In the genomic region with DNA sequence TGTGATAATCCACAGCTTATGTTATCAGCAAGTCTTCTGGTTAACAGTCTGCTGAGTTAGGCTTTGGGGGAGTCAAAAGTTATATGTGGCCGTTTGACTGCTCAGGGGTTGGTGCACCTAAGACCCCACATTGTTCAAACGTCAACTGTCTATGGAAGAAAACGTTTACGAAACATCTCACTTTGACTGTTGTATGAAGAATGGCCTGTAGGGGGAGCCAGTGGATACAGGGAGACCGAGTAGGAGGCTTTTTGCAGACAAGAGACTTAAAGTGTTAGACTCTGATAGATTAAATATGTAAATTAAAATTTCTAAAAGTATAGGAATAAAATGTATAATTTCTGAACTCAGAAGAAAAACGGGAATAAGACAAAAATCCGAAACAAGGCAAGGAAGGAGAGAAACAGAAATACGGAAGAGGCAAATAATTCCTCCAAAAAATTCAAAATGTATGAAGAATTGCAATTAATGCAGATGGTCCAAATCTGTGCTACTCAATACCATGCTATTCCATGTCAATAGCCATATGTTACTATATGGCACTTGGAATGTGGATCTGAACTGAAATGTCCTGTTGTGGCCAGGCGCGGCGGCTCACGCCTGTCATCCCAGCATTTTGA, we compare ENCODE assay signal across 10 cellular contexts. TPM values are rescaled to one million over a fixed set of nuclear protein-coding genes. Genes with fewer than 3 reads are reported as not detected.
DNase-seq lines count a peak whose midpoint lies in the region; ATAC-seq, FAIRE-seq and TF ChIP-seq lines count a peak whose summit lies in the region.
"Had no signal": no experiment of that assay in that cellular context is flagged by ENCODE, and none has a peak within 500 bp of the region (broad histone marks: within the 10 kb centered on the region; RNA-seq: fewer than 3 reads in every experiment).

No MANE protein-coding gene starts in this region.

- H3K9me3 Mint-ChIP-seq in immature natural killer cell: no peaks in the 10 kb centered on the region

- CTCF ChIA-PET in K562 (lab: Yijun Ruan, JAX; ENCODE audit: low intra/inter-chr PET ratio): interaction anchor here (1.0 to 3.5 kb wide), 5 partner anchors 80 to 231 kb away, joined by 3 to 23 read pairs (median 6); a partner anchor contains a TSS

- peak; percentile 88 for FAIRE-seq in TTC549 (lab: Jason Lieb, UNC)
- FAIRE-seq in K562 (lab: Jason Lieb, UNC): peak; percentile 95

- peaks cover 2% of the 10 kb centered on the region; the same call in 1 of the 2 replicates for H3K9me3 ChIP-seq in K562 (replicated peaks; ENCODE audit: control insufficient read depth, insufficient read depth, low read depth, low read length)

- peaks cover 0 to 3% (median 0%) of the 10 kb centered on the region in 3 donors for H3K36me3 Mint-ChIP-seq in immature natural killer cell

- TF ChIP-seq EP300 in K562 (IDR thresholded peaks at IDR 0.05; ENCODE audit: low read length): no peak

- no peaks in the 10 kb centered on the region for H3K27me3 ChIP-seq in K562 (ENCODE audit: control insufficient read depth in 2 of 2, insufficient read depth in 2 of 2, low read length in 2 of 2)
- H3K27me3 ChIP-seq: BLaER1 treated with 17β-estradiol and CSF1 and Interleukin-3, amounts not matched to agents 10 nM and 100 nM had no signal

- no peaks in the 10 kb centered on the region for H3K36me3 ChIP-seq in K562 (ENCODE audit: control insufficient read depth, insufficient read depth, low read length)
- H3K36me3 ChIP-seq: BLaER1 treated with 17β-estradiol and CSF1 and Interleukin-3, amounts not matched to agents 10 nM and 100 nM had no signal

- WGBS in K562 (ENCODE audit: insufficient coverage, low coverage, missing lambda C conversion rate): 38% methylated on average over 12 of the region's 12 CpGs

- no peak overlapping the region for H3K9ac ChIP-seq in K562 (ENCODE audit: insufficient read depth in 1 of 2, low read depth in 2 of 2, low read length in 2 of 2)
- H3K9ac ChIP-seq: BLaER1 treated with 17β-estradiol and CSF1 and Interleukin-3, amounts not matched to agents 10 nM and 100 nM had no signal

- intact Hi-C loops in K562 (cut with micrococcal nuclease): loop anchor here (5.0 kb wide), 1 partner anchor 105 kb away; a partner anchor contains a TSS

- H2AFZ ChIP-seq in K562 (ENCODE audit: low read depth, low read length): peak overlapping the region; percentile 46; the same call in 1 of the 2 replicates

- no peak overlapping the region for H3K4me3 Mint-ChIP-seq in immature natural killer cell

- BruUV-seq in K562 (replicated peaks; lab: Mats Ljungman, UMichigan): no TSS peak

- in situ Hi-C loops in K562 (cut with MboI): no loop called here

- POLR2A ChIA-PET in K562 (lab: Yijun Ruan, JAX): interaction anchor here (0.6 to 1.1 kb wide), 2 partner anchors 45 to 124 kb away, joined by 3 to 5 read pairs; no protein-coding TSS in a partner anchor

- H3K27me3 Mint-ChIP-seq in immature natural killer cell (ENCODE audit: low read depth in 3 of 3): peaks cover 2 to 12% (median 3%) of the 10 kb centered on the region in 3 donors

- peaks cover 16 to 24% of the 10 kb centered on the region in 2 donors for H3K4me1 Mint-ChIP-seq in immature natural killer cell

- H3K4me1 ChIP-seq in K562 (replicated peaks in 1 of 2; ENCODE audit: control insufficient read depth in 2 of 2, insufficient read depth in 2 of 2, low read length in 2 of 2): peaks cover 0 to 3% of the 10 kb centered on the region in 2 experiments; a peak in 1 of 5 replicates

- no peaks in the 10 kb centered on the region for H4K20me1 ChIP-seq in K562 (replicated peaks; ENCODE audit: control insufficient read depth, insufficient read depth, low read length)
- H4K20me1 ChIP-seq: BLaER1 treated with 17β-estradiol and CSF1 and Interleukin-3, amounts not matched to agents 10 nM and 100 nM had no signal

- peak; percentile 70 to 83 for TF ChIP-seq RAD21 in K562 (CRISPR knock-in tag; conservative IDR thresholded peaks at IDR 0.05 in 1 of 2, IDR thresholded peaks at IDR 0.05 in 1 of 2)

- TF ChIP-seq POLR2A in K562 (conservative IDR thresholded peaks at IDR 0.05): no peak

- H3K4me2 ChIP-seq in K562 (ENCODE audit: insufficient read depth, low read length): no peak overlapping the region

- no peaks in the 10 kb centered on the region for H3K79me2 ChIP-seq in K562 (ENCODE audit: control insufficient read depth, insufficient read depth, low read length)

- no peak overlapping the region for H3K4me3 ChIP-seq in K562
- H3K4me3 ChIP-seq: BLaER1 treated with 17β-estradiol and CSF1 and Interleukin-3, amounts not matched to agents 10 nM and 100 nM; skin epidermis had no signal

- ATAC-seq in K562 (peak; percentile 80), GM19467 (IDR thresholded peaks at IDR 0.05; ENCODE audit: unreplicated experiment) (no peak)

- DNase-seq in NCI-H2081 (lab: John Stamatoyannopoulos, UW) (peak; percentile 38 to 62), NCI-H2081 treated with DMSO at 0.1 percent for 48 hours (lab: John Stamatoyannopoulos, UW) (no peak), NCI-H1930 (lab: John Stamatoyannopoulos, UW) (peak; percentile 36 to 43), K562 (ENCODE audit: extremely low read depth in 1 of 4, low spot score in 3 of 4) (peak; percentile 52 to 85 (median 75)), immature natural killer cell (peak; percentile 79 to 82 (median 79))
- peak; percentile 86 for DNase-seq in stimulated activated CD4-positive, alpha-beta T cell treated with anti-CD3 and anti-CD28 coated beads, Interleukin-15, amount 100 ng/mL, for 24 hours

- no peaks in the 10 kb centered on the region for H3K9me1 ChIP-seq in K562 (ENCODE audit: control insufficient read depth, insufficient read depth, low read length)

- H3K27ac Mint-ChIP-seq in immature natural killer cell: peak overlapping the region in 3 of 6 donors; percentile 41 to 55 (median 41)

- no peak overlapping the region for H3K27ac ChIP-seq in K562 (ENCODE audit: extremely low read depth, low read depth, low read length)
- H3K27ac ChIP-seq: BLaER1 treated with 17β-estradiol and CSF1 and Interleukin-3, amounts not matched to agents 10 nM and 100 nM; skin epidermis had no signal

- peak; percentile 75 to 89 (median 81) for TF ChIP-seq CTCF in K562 (IDR thresholded peaks at IDR 0.05 in 2 of 3, conservative IDR thresholded peaks at IDR 0.05 in 1 of 3; ENCODE audit: insufficient read depth in 2 of 3, low read depth in 1 of 3, low read length in 3 of 3)

RNA-seq across cellular contexts. Expression of a gene that starts 37.8 kb away (rescaled TPM):
- total RNA-seq in K562 (2011; cell fraction: chromatin; rRNA removed; ENCODE audit: low replicate concordance): 0.26 and 0.42 TPM in 2 replicates
- total RNA-seq in K562 (2011; cell fraction: nucleolus; rRNA removed): 0.39 and 0.50 TPM in 2 replicates
- 0.15 and 0.76 TPM in 2 replicates for total RNA-seq in K562 (2011; cell fraction: nucleoplasm; rRNA removed)
- total RNA-seq in K562 (2014; rRNA removed) (0.08 TPM in 1 of 2 replicates, not detected in the other), K562 (2014; rRNA removed; fragmentation: Illumina TruSeq; extraction: Trizol) (0.04 and 0.06 TPM in 2 replicates), K562 (2015; rRNA removed; fragmentation: Illumina TruSeq; extraction: Trizol) (0.04 and 0.07 TPM in 2 replicates), K562 (2021) (0.20 and 0.42 TPM in 2 replicates)
- polyA plus RNA-seq in K562 (2011; rRNA removed) (0.32 and 0.38 TPM in 2 replicates), K562 (2014; fragmentation: Illumina TruSeq; extraction: Trizol) (0.12 and 0.15 TPM in 2 replicates), K562 (2014; fragmentation: Nextera tagmentation; extraction: Ambion mirVana) (under 1 TPM; 0.01 to 0.04 TPM), K562 (2014; rRNA removed) (not detected in 2 replicates), immature natural killer cell (10 to 100 TPM in 2 of 3 donors, 1 to 10 TPM in 1; 7.3 to 39.0 (median 11.0) TPM)
- 0.55 and 0.59 TPM in 2 replicates for polyA plus RNA-seq in K562 (2011; cell fraction: cytosol; rRNA removed)
- 0.27 and 0.34 TPM in 2 replicates for polyA plus RNA-seq in K562 (2011; cell fraction: nucleus; rRNA removed)
- 0.20 and 0.26 TPM in 2 replicates for polyA plus RNA-seq in K562 (2012)
- polyA minus RNA-seq in K562 (2011; rRNA and poly(A)+ RNA removed): 0.74 and 0.87 TPM in 2 replicates
- polyA minus RNA-seq in K562 (2011; cell fraction: cytosol; rRNA and poly(A)+ RNA removed): 0.29 TPM in 1 of 2 replicates, not detected in the other
- polyA minus RNA-seq in K562 (2011; cell fraction: nucleus; rRNA and poly(A)+ RNA removed): 0.11 and 0.13 TPM in 2 replicates

RNA-seq across cellular contexts. Expression of a gene that starts 41.2 kb away (rescaled TPM):
- 0.60 and 0.67 TPM in 2 replicates for total RNA-seq in K562 (2011; cell fraction: chromatin; rRNA removed; ENCODE audit: low replicate concordance)
- total RNA-seq in K562 (2011; cell fraction: nucleolus; rRNA removed): 0.50 TPM in 1 of 2 replicates, not detected in the other
- total RNA-seq in K562 (2011; cell fraction: nucleoplasm; rRNA removed): not detected in 2 replicates
- total RNA-seq in K562 (2014; rRNA removed): not detected in 2 replicates
- not detected in 2 replicates for total RNA-seq in K562 (2014; rRNA removed; fragmentation: Illumina TruSeq; extraction: Trizol)
- total RNA-seq in K562 (2015; rRNA removed; fragmentation: Illumina TruSeq; extraction: Trizol): 0.33 and 0.64 TPM in 2 replicates
- 0.58 and 1.5 TPM in 2 replicates for total RNA-seq in K562 (2021)
- polyA plus RNA-seq in K562 (2011; rRNA removed): 0.33 and 1.6 TPM in 2 replicates
- 1.00 and 2.4 TPM in 2 replicates for polyA plus RNA-seq in K562 (2011; cell fraction: cytosol; rRNA removed)
- 1.7 and 2.5 TPM in 2 replicates for polyA plus RNA-seq in K562 (2011; cell fraction: nucleus; rRNA removed)
- 0.36 and 3.3 TPM in 2 replicates for polyA plus RNA-seq in K562 (2012)
- 0.64 TPM in 1 of 2 replicates, not detected in the other for polyA plus RNA-seq in K562 (2014; fragmentation: Illumina TruSeq; extraction: Trizol)
- under 1 TPM in 1 of 2 experiments, not detected in 1; 0.06 TPM for polyA plus RNA-seq in K562 (2014; fragmentation: Nextera tagmentation; extraction: Ambion mirVana)
- 0.32 and 0.42 TPM in 2 replicates for polyA plus RNA-seq in K562 (2014; rRNA removed)
- not detected in 2 replicates for polyA minus RNA-seq in K562 (2011; rRNA and poly(A)+ RNA removed)
- polyA minus RNA-seq in K562 (2011; cell fraction: cytosol; rRNA and poly(A)+ RNA removed): 2.8 TPM in 1 of 2 replicates, not detected in the other
- polyA minus RNA-seq in K562 (2011; cell fraction: nucleus; rRNA and poly(A)+ RNA removed): 0.40 and 1.1 TPM in 2 replicates
- polyA plus RNA-seq in immature natural killer cell: under 1 TPM in 2 of 3 donors, not detected in 1; 0.39 to 0.76 TPM

Comparison
In these comparisons a context has a peak if more than half of its experiments do, and no peak if none do; other contexts are left out.
1. RNA of a gene that starts 37.8 kb away (polyA plus RNA-seq): 7.3 to 39.0 TPM in immature natural killer cell; 0.01 to 0.59 TPM in K562; every median in the first group is over 4 times any median in the second.